ENCODE assay signal across 29 cellular contexts in genomic region chr4:5544762-5545161, GRCh38.
"Had no signal": no experiment of that assay in that cellular context is flagged by ENCODE, and none has a peak within 500 bp of the region (broad histone marks: within the 10 kb centered on the region; RNA-seq: fewer than 3 reads in every experiment).

No MANE protein-coding gene starts in this region.

- H3K27me3 ChIP-seq: neutrophil, ovary, right lobe of liver, sigmoid colon, stomach, thyroid gland, tibial nerve, upper lobe of left lung had no signal

- ATAC-seq: naive thymus-derived CD8-positive, alpha-beta T cell; natural killer cell treated with Interleukin-12 subunit alpha and Interleukin-12 subunit beta and Interleukin-15 and Interleukin-18, amount 100 ng/mL, for 72 hours; psoas muscle; right cardiac atrium; right lobe of liver; stimulated activated naive B cell treated with anti-CD40 and anti-IgM and Interleukin-4, amounts not matched to agents 10 μg/mL and 1 μg/mL and 100 μg/mL, for 72 hours had no signal

- H3K36me3 ChIP-seq: neutrophil, ovary, right lobe of liver, thoracic aorta, upper lobe of left lung had no signal

- H3K4me3 Mint-ChIP-seq: naive thymus-derived CD8-positive, alpha-beta T cell; natural killer cell treated with Interleukin-12 subunit alpha and Interleukin-12 subunit beta and Interleukin-15 and Interleukin-18, amount 100 ng/mL, for 72 hours; nephron progenitor cell; neural crest cell; stimulated activated naive B cell treated with anti-CD40 and anti-IgM and Interleukin-4, amounts not matched to agents 10 μg/mL and 1 μg/mL and 100 μg/mL, for 72 hours; stimulated activated naive CD8-positive, alpha-beta T cell treated with anti-CD3 and anti-CD28 coated beads, Interleukin-15, Interleukin-2, amounts not matched to agents 100 ng/mL and 50 ng/mL, for 24 hours had no signal

- H3K27ac ChIP-seq: neutrophil, ovary, parathyroid adenoma, psoas muscle, right lobe of liver, sigmoid colon, stomach, thoracic aorta, thyroid gland, tibial nerve, upper lobe of left lung had no signal

- H3K36me3 Mint-ChIP-seq: natural killer cell treated with Interleukin-12 subunit alpha and Interleukin-12 subunit beta and Interleukin-15 and Interleukin-18, amount 100 ng/mL, for 72 hours; stimulated activated naive B cell treated with anti-CD40 and anti-IgM and Interleukin-4, amounts not matched to agents 10 μg/mL and 1 μg/mL and 100 μg/mL, for 72 hours had no signal

- DNase-seq: naive B cell; naive thymus-derived CD8-positive, alpha-beta T cell; nephron progenitor cell; nucleus accumbens; ovary; posterior cingulate gyrus; psoas muscle; right cardiac atrium; right lobe of liver; sigmoid colon; small intestine; stimulated activated CD4-positive, alpha-beta T cell treated with anti-CD3 and anti-CD28 coated beads, Interleukin-15, amount 100 ng/mL, for 24 hours; stimulated activated CD4-positive, alpha-beta T cell treated with anti-CD3 and anti-CD28 coated beads, Interleukin-4, amount 100 ng/mL, for 1 hour; stimulated activated CD4-positive, alpha-beta T cell treated with anti-CD3 and anti-CD28 coated beads, Interleukin-4, amount 100 ng/mL, for 4 hours; stimulated activated CD8-positive, alpha-beta memory T cell treated with anti-CD3 and anti-CD28 coated beads, Interleukin-4, amount 100 ng/mL, for 48 hours; stimulated activated naive B cell treated with anti-CD40 and anti-IgM and Interleukin-4, amounts not matched to agents 10 μg/mL and 1 μg/mL and 100 μg/mL, for 72 hours; stimulated activated naive CD4-positive, alpha-beta T cell treated with Interleukin-2 at 50 U/mL for 16 hours; stomach; thyroid gland; trophoblast cell; upper lobe of left lung had no signal

- H3K4me1 Mint-ChIP-seq: naive thymus-derived CD8-positive, alpha-beta T cell; nephron progenitor cell; stimulated activated naive B cell treated with anti-CD40 and anti-IgM and Interleukin-4, amounts not matched to agents 10 μg/mL and 1 μg/mL and 100 μg/mL, for 72 hours had no signal

- H3K27ac Mint-ChIP-seq: naive B cell; naive thymus-derived CD8-positive, alpha-beta T cell; natural killer cell treated with Interleukin-12 subunit alpha and Interleukin-12 subunit beta and Interleukin-15 and Interleukin-18, amount 100 ng/mL, for 72 hours; nephron progenitor cell; progenitor cell of endocrine pancreas; stimulated activated naive B cell treated with anti-CD40 and anti-IgM and Interleukin-4, amounts not matched to agents 10 μg/mL and 1 μg/mL and 100 μg/mL, for 72 hours; stimulated activated naive CD8-positive, alpha-beta T cell treated with anti-CD3 and anti-CD28 coated beads, Interleukin-15, Interleukin-2, amounts not matched to agents 100 ng/mL and 50 ng/mL, for 24 hours had no signal

- H3K4me3 ChIP-seq: ovary, psoas muscle, right lobe of liver, sigmoid colon, stomach, thoracic aorta, thyroid gland, tibial nerve, upper lobe of left lung had no signal

- H3K4me1 ChIP-seq: parathyroid adenoma, psoas muscle, right lobe of liver, sigmoid colon, stomach, thyroid gland, tibial nerve, upper lobe of left lung had no signal

- H3K9me3 ChIP-seq: ovary, psoas muscle, right lobe of liver, sigmoid colon, thoracic aorta, thyroid gland had no signal

- H3K27me3 Mint-ChIP-seq: progenitor cell of endocrine pancreas; stimulated activated naive B cell treated with anti-CD40 and anti-IgM and Interleukin-4, amounts not matched to agents 10 μg/mL and 1 μg/mL and 100 μg/mL, for 72 hours had no signal
